In the genomic region with DNA sequence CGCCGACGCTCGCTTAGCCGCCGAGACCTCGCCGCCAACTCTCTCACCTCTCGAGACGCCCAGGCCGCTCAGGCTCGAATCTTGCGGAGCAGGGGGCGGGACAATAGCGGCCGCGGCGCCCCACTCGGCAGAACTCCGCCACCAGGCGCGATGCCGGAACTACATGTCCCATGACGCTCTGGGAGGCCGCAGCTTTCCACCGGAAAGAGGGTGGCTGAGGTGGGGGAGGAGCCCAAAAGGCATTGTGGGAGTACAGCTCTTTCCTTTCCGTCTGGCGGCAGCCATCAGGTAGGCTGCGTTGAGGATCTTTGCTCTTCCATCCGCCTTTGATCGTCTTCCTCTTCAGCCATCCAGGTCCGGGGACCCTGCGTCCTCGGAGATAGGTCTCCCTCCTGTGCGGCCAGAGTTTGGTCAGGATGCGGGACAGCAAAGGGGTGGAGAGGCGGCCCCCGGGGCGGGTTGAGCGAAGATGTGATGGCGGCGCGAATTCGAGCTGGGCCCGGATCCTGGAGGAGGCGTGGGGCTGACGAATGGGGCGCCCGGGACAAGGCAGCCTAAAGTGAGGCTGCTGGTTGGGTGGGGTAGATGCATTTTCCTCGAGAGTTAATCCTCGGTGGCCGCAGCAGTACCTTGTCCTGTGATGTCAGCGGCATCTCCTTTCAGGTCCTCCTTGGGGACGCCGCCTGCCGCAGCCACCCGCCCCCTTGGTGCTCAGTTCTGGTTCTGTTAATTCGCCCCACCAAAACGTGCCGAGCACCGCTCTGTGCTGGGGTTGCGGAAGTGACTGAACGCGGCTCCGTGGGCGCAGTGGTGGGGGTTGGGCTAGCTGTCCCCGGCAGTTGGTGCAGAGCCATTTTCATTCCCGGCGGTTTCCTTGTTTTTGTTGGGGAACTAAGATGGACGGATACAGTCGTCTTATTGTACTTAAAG, we compare ENCODE assay signal across 8 cellular contexts. TPM values are rescaled to one million over a fixed set of nuclear protein-coding genes. Genes with fewer than 3 reads are reported as not detected.
DNase-seq lines count a peak whose midpoint lies in the region; ATAC-seq, FAIRE-seq and TF ChIP-seq lines count a peak whose summit lies in the region.

A gene (minus strand): TSS at position 105 of the 930 bp plus-strand sequence. CDS start 6,086 bp downstream, outside the sequence.
A gene (plus strand): TSS at position 247 of the 930 bp plus-strand sequence. CDS start 728 bp downstream, outside the sequence.

- H4K20me1 ChIP-seq in keratinocyte (ENCODE audit: control insufficient read depth, extremely low read depth, insufficient read depth, low read length), result peaks cover 17% of the 10 kb centered on the region

- peak within 1 kb of the TSS; percentile 88 for H2AFZ ChIP-seq in keratinocyte (ENCODE audit: control insufficient read depth, low read length)

- H3K9me3 ChIP-seq in keratinocyte (ENCODE audit: control insufficient read depth, low read depth, low read length), result no peaks in the 10 kb centered on the region

- ATAC-seq in HG03196 (IDR thresholded peaks at IDR 0.05; ENCODE audit: unreplicated experiment), result peak; percentile 97

- TF ChIP-seq CTCF in AG09319 (IDR thresholded peaks at IDR 0.05; ENCODE audit: low read depth, low read length) (peak; percentile 36), keratinocyte (optimal IDR thresholded peaks at IDR 0.05 in 1 of 3, IDR thresholded peaks at IDR 0.05 in 1 of 3, conservative IDR thresholded peaks at IDR 0.05 in 1 of 3; ENCODE audit: extremely low read depth in 1 of 3, insufficient read depth in 2 of 3, low read length in 3 of 3) (peak in 2 of 3 experiments; percentile 30 to 63)

- peaks cover 16% of the 10 kb centered on the region for H3K4me1 ChIP-seq in keratinocyte (ENCODE audit: control insufficient read depth, extremely low read depth, insufficient read depth, low read length)

- peak within 1 kb of the TSS; percentile 97 for H3K4me2 ChIP-seq in keratinocyte (ENCODE audit: control insufficient read depth, extremely low read depth, insufficient read depth, low read depth, low read length)

- peaks cover 30% of the 10 kb centered on the region for H3K79me2 ChIP-seq in keratinocyte (ENCODE audit: control insufficient read depth, insufficient read depth, low read length)

- H3K36me3 ChIP-seq in keratinocyte (ENCODE audit: control insufficient read depth in 2 of 2, extremely low read depth in 1 of 2, insufficient read depth in 2 of 2, low read length in 2 of 2), result peaks cover 7 to 24% of the 10 kb centered on the region in 2 experiments

- FAIRE-seq in keratinocyte (lab: Jason Lieb, UNC), result peak; percentile 36

- DNase-seq in AG09319 (ENCODE audit: extremely low read depth, low read depth), result peak; percentile 91
- peak; percentile 93 for DNase-seq in NCI-H345 (lab: John Stamatoyannopoulos, UW)
- DNase-seq in activated CD4-positive, CD25-positive, alpha-beta regulatory T cell treated with anti-CD3 and anti-CD28 coated beads, Interleukin-2, amount 50 U/mL, for 16 hours (ENCODE audit: low read depth, low spot score), result peak; percentile 96
- peak; percentile 98 for DNase-seq in cerebellar cortex (ENCODE audit: low spot score)
- peak; percentile 75 for DNase-seq in keratinocyte (ENCODE audit: low read depth, low spot score)
- DNase-seq in stimulated activated CD4-positive, alpha-beta T cell treated with anti-CD3 and anti-CD28 coated beads, Interleukin-15, amount 100 ng/mL, for 1 hour (ENCODE audit: low read depth in 1 of 2, low spot score in 1 of 2), result peak; percentile 91

- peak within 1 kb of the TSS; percentile 91 to 99 (median 96) for H3K4me3 ChIP-seq in keratinocyte (ENCODE audit: control insufficient read depth in 2 of 3, extremely low read depth in 1 of 3, insufficient read depth in 2 of 3, low read depth in 1 of 3, low read length in 3 of 3)

- dilution Hi-C loops in keratinocyte (cut with MboI; ENCODE audit: extremely low pct_ligation_motif_present, low sequenced_read_pairs), result no loop called here

- peak within 1 kb of the TSS; percentile 97 for H3K9ac ChIP-seq in keratinocyte (ENCODE audit: control insufficient read depth, extremely low read depth, insufficient read depth, low read length)

- TF ChIP-seq POLR2A in GM18951 (IDR thresholded peaks at IDR 0.05; ENCODE audit: extremely low read depth, insufficient read depth, insufficient read length), result peak; percentile 99

- in situ Hi-C loops in GM18951 (cut with MboI; ENCODE audit: low sequenced_read_pairs, unreplicated experiment), result no loop called here

- no peaks in the 10 kb centered on the region for H3K9me1 ChIP-seq in keratinocyte (ENCODE audit: control insufficient read depth, extremely low read depth, insufficient read depth, low read length)

- H3K27me3 ChIP-seq in keratinocyte (ENCODE audit: control insufficient read depth, extremely low read depth, insufficient read depth, low read length), result no peaks in the 10 kb centered on the region

- peak within 1 kb of the TSS; percentile 86 for H3K27ac ChIP-seq in keratinocyte (ENCODE audit: control insufficient read depth, insufficient read depth, low read length)

RNA-seq across cellular contexts. Expression of the first gene that starts in this region (rescaled TPM):
- polyA plus RNA-seq in keratinocyte, result 6.4 to 10.7 TPM (median 7.8 TPM) in 3 replicates
- polyA plus RNA-seq in keratinocyte (2011; ENCODE audit: low read depth), result 13.0 TPM
- polyA plus RNA-seq in keratinocyte (2011; cell fraction: cytosol; rRNA removed), result 7.3 and 12.8 TPM in 2 replicates
- polyA plus RNA-seq in keratinocyte (2011; cell fraction: nucleus; rRNA removed), result 8.1 and 12.8 TPM in 2 replicates
- 6.0 and 7.7 TPM in 2 replicates for polyA plus RNA-seq in keratinocyte (2012; ENCODE audit: low replicate concordance)
- polyA minus RNA-seq in keratinocyte, result 1.3 to 6.6 TPM (median 3.9 TPM) in 3 replicates
- 7.7 TPM for polyA minus RNA-seq in keratinocyte (2011; cell fraction: cytosol; rRNA and poly(A)+ RNA removed)
- 3.2 and 7.1 TPM in 2 replicates for polyA minus RNA-seq in keratinocyte (2011; cell fraction: nucleus; rRNA and poly(A)+ RNA removed)

RNA-seq across cellular contexts. Expression of the second gene that starts in this region (rescaled TPM):
- 3,052 to 3,406 TPM (median 3,375 TPM) in 3 replicates for polyA plus RNA-seq in keratinocyte
- polyA plus RNA-seq in keratinocyte (2011; ENCODE audit: low read depth), result 859 TPM
- 3,790 and 4,140 TPM in 2 replicates for polyA plus RNA-seq in keratinocyte (2011; cell fraction: cytosol; rRNA removed)
- polyA plus RNA-seq in keratinocyte (2011; cell fraction: nucleus; rRNA removed), result 1,088 and 1,197 TPM in 2 replicates
- 2,404 and 3,418 TPM in 2 replicates for polyA plus RNA-seq in keratinocyte (2012; ENCODE audit: low replicate concordance)
- 1,221 to 2,039 TPM (median 1,400 TPM) in 3 replicates for polyA minus RNA-seq in keratinocyte
- polyA minus RNA-seq in keratinocyte (2011; cell fraction: cytosol; rRNA and poly(A)+ RNA removed), result 1,819 TPM
- polyA minus RNA-seq in keratinocyte (2011; cell fraction: nucleus; rRNA and poly(A)+ RNA removed), result 303 and 392 TPM in 2 replicates

Comparison
In these comparisons a context has a peak if more than half of its experiments do, and no peak if none do; other contexts are left out.
1. Peak in every context shown above with its lines: DNase-seq, ATAC-seq, H3K4me3 ChIP-seq and H3K27ac ChIP-seq.